Comparison of ENCODE assay signal across 35 cellular contexts in the genomic region with DNA sequence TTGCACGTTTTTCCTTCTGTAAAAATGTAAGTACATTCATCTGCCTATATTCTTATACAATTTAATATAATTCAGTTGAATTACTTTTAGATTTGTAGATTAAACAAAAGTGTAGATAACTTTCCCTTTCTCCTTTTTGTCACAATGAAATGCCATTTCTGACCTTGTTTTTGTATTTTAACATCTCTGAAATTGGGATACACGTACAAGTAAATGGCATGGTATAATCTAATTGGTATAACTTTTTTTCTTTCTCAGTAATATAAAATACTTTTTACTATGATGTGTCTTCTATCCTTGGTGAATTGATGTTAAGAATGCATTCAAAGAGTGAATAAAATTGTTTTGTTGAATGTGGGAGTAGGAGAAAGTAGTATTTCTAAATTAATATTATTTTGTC.
"Had no signal": no experiment of that assay in that cellular context is flagged by ENCODE, and none has a peak within 500 bp of the region (broad histone marks: within the 10 kb centered on the region; RNA-seq: fewer than 3 reads in every experiment).

No MANE protein-coding gene starts in this region.

- H3K4me1 Mint-ChIP-seq: central memory CD8-positive, alpha-beta T cell had no signal

- H3K36me3 ChIP-seq: cardiac muscle cell, Peyer's patch, WERI-Rb-1 had no signal

- H3K4me2 ChIP-seq: KMS-11 had no signal

- DNase-seq: activated CD4-positive, alpha-beta T cell treated with anti-CD3 and anti-CD28 coated beads, Interleukin-2, amount 10 ng/mL, durations not matched to agents 24 days and 14 days; activated CD4-positive, alpha-beta T cell treated with anti-CD3 and anti-CD28 coated beads, Interleukin-2, amount 50 U/mL, for 48 hours; activated CD4-positive, CD25-positive, alpha-beta regulatory T cell; activated CD8-positive, alpha-beta T cell treated with anti-CD3 and anti-CD28 coated beads, Interleukin-2, amount 10 ng/mL, durations not matched to agents 7 days and 5 days; activated gamma-delta T cell; activated naive CD4-positive, alpha-beta T cell treated with Interleukin-2 at 50 U/mL for 16 hours; activated naive CD8-positive, alpha-beta T cell treated with anti-CD3 and anti-CD28 coated beads, Interleukin-2, amount 10 ng/mL, durations not matched to agents 7 days and 5 days; activated T-cell treated with anti-CD3 and anti-CD28 coated beads, Interleukin-2, amount 50 U/mL, for 24 hours; amygdala; MM.1S; MV-4-11; NCI-H1092; NCI-H1436 treated with DMSO at 0.1 percent for 48 hours; NCI-H1694 treated with DMSO at 0.1 percent for 48 hours; NCI-H2029; NCI-H510A; NCI-H526; NCI-H748 treated with DMSO at 0.1 percent for 48 hours; NK-92 treated with Interleukin-12 subunit alpha and Interleukin-12 subunit beta, amount 100 ng/mL, for 24 hours; PC-3; Peyer's patch; RPMI8226; SIG-M5; SW 1271; T-helper 1 cell; T-helper 9 cell; WERI-Rb-1 had no signal

- H3K27ac Mint-ChIP-seq: activated CD4-positive, alpha-beta T cell treated with anti-CD3 and anti-CD28 coated beads, Interleukin-2, amount 10 ng/mL, durations not matched to agents 24 days and 14 days; activated CD8-positive, alpha-beta T cell treated with anti-CD3 and anti-CD28 coated beads, Interleukin-2, amount 10 ng/mL, durations not matched to agents 7 days and 5 days; activated naive CD8-positive, alpha-beta T cell treated with anti-CD3 and anti-CD28 coated beads, Interleukin-2, amount 10 ng/mL, durations not matched to agents 7 days and 5 days; activated T-cell treated with anti-CD3 and anti-CD28 coated beads, Interleukin-2, amount 50 U/mL, for 24 hours; activated T-helper 2 cell treated with anti-CD3 and anti-CD28 coated beads, Interferon-gamma antibody, Interleukin-2, Interleukin-4, amounts not matched to agents 10 μg/mL and 5 μg/mL and 100 μg/mL, durations not matched to agents 14 hours and 24 hours and 36 hours had no signal

- H3K27me3 ChIP-seq: ascending aorta, cardiac muscle cell, Peyer's patch had no signal

- H3K4me3 Mint-ChIP-seq: activated CD4-positive, alpha-beta T cell treated with anti-CD3 and anti-CD28 coated beads, Interleukin-2, amount 10 ng/mL, durations not matched to agents 24 days and 14 days; activated CD8-positive, alpha-beta T cell treated with anti-CD3 and anti-CD28 coated beads, Interleukin-2, amount 10 ng/mL, durations not matched to agents 7 days and 5 days; activated naive CD4-positive, alpha-beta T cell treated with anti-CD3 and anti-CD28 coated beads, Interleukin-2, amount 50 U/mL, for 24 hours; activated naive CD8-positive, alpha-beta T cell treated with anti-CD3 and anti-CD28 coated beads, Interleukin-2, amount 10 ng/mL, durations not matched to agents 7 days and 5 days; activated T-cell treated with anti-CD3 and anti-CD28 coated beads, Interleukin-2, amount 50 U/mL, for 24 hours; central memory CD8-positive, alpha-beta T cell had no signal

- H3K9ac ChIP-seq: KMS-11 had no signal

- H3K27me3 Mint-ChIP-seq: activated CD4-positive, alpha-beta T cell treated with anti-CD3 and anti-CD28 coated beads, Interleukin-2, amount 10 ng/mL, durations not matched to agents 24 days and 14 days; activated naive CD4-positive, alpha-beta T cell treated with anti-CD3 and anti-CD28 coated beads, Interleukin-2, amount 50 U/mL, for 24 hours; activated naive CD8-positive, alpha-beta T cell treated with anti-CD3 and anti-CD28 coated beads, Interleukin-2, amount 10 ng/mL, durations not matched to agents 7 days and 5 days; activated T-cell treated with anti-CD3 and anti-CD28 coated beads, Interleukin-2, amount 50 U/mL, for 24 hours; central memory CD8-positive, alpha-beta T cell had no signal

- H3K27ac ChIP-seq: ascending aorta, cardiac muscle cell, KMS-11, Peyer's patch, WERI-Rb-1 had no signal

- H3K9me3 ChIP-seq: ascending aorta had no signal

- H3K9me3 Mint-ChIP-seq: activated CD4-positive, alpha-beta T cell treated with anti-CD3 and anti-CD28 coated beads, Interleukin-2, amount 10 ng/mL, durations not matched to agents 24 days and 14 days; activated naive CD4-positive, alpha-beta T cell treated with anti-CD3 and anti-CD28 coated beads, Interleukin-2, amount 50 U/mL, for 24 hours; activated naive CD8-positive, alpha-beta T cell treated with anti-CD3 and anti-CD28 coated beads, Interleukin-2, amount 10 ng/mL, durations not matched to agents 7 days and 5 days; central memory CD8-positive, alpha-beta T cell had no signal

- ATAC-seq: activated CD8-positive, alpha-beta T cell treated with anti-CD3 and anti-CD28 coated beads, Interleukin-2, amount 10 ng/mL, durations not matched to agents 7 days and 5 days; PC-3; Right ventricle myocardium inferior; SK-N-SH treated with all-trans-retinoic acid at 6 μM for 48 hours had no signal

- H3K4me3 ChIP-seq: ascending aorta, cardiac muscle cell, Peyer's patch had no signal
